In genomic region chr15:39427705-39428104, GRCh38 we compare ENCODE assay signal across 11 cellular contexts.
DNase-seq lines count a peak whose midpoint lies in the region; ATAC-seq, FAIRE-seq and TF ChIP-seq lines count a peak whose summit lies in the region.
"Had no signal": no experiment of that assay in that cellular context is flagged by ENCODE, and none has a peak within 500 bp of the region (broad histone marks: within the 10 kb centered on the region; RNA-seq: fewer than 3 reads in every experiment).

No MANE protein-coding gene starts in this region.

- in situ Hi-C loops in K562 (cut with MboI), result no loop called here

- TF ChIP-seq EP300 in K562 (IDR thresholded peaks at IDR 0.05; ENCODE audit: low read length), result no peak

- peak; percentile 15 for ATAC-seq in GM18907 (IDR thresholded peaks at IDR 0.05; ENCODE audit: unreplicated experiment)
- peak; percentile 80 for ATAC-seq in K562
- no peak for ATAC-seq in naive thymus-derived CD8-positive, alpha-beta T cell
- ATAC-seq: left colon had no signal

- H3K9me3 ChIP-seq in KOPT-K1 (ENCODE audit: insufficient read depth, low read length, poor library complexity, severe bottlenecking) (no peaks in the 10 kb centered on the region), K562 (replicated peaks; ENCODE audit: control insufficient read depth, insufficient read depth, low read depth, low read length) (no peaks in the 10 kb centered on the region)
- H3K9me3 ChIP-seq: MG63 had no signal

- H3K36me3 Mint-ChIP-seq in naive thymus-derived CD8-positive, alpha-beta T cell, result no peaks in the 10 kb centered on the region

- no peaks in the 10 kb centered on the region for H4K20me1 ChIP-seq in K562 (replicated peaks; ENCODE audit: control insufficient read depth, insufficient read depth, low read length)

- H3K4me1 Mint-ChIP-seq in naive thymus-derived CD8-positive, alpha-beta T cell, result peaks cover 12 to 40% (median 34%) of the 10 kb centered on the region in 4 donors

- peaks cover 0 to 4% (median 0%) of the 10 kb centered on the region in 9 donors for H3K9me3 Mint-ChIP-seq in naive thymus-derived CD8-positive, alpha-beta T cell
- H3K9me3 Mint-ChIP-seq: activated CD4-positive, alpha-beta memory T cell treated with anti-CD3 and anti-CD28 coated beads, Interleukin-2, amount 10 ng/mL, durations not matched to agents 7 days and 5 days had no signal

- CTCF ChIA-PET in K562 (lab: Yijun Ruan, JAX; ENCODE audit: low intra/inter-chr PET ratio), result no interaction called here

- peak overlapping the region; percentile 67; the same call in 1 of the 2 replicates for H2AFZ ChIP-seq in K562 (ENCODE audit: low read depth, low read length)

- peak overlapping the region in 8 of 10 donors; percentile 54 to 92 (median 84) for H3K27ac Mint-ChIP-seq in naive thymus-derived CD8-positive, alpha-beta T cell

- no peaks in the 10 kb centered on the region for H3K79me2 ChIP-seq in K562 (ENCODE audit: control insufficient read depth, insufficient read depth, low read length)

- H3K4me2 ChIP-seq in K562 (ENCODE audit: insufficient read depth, low read length), result 0 out of 2 replicates have a peak overlapping the region, but pooled peaks have one; percentile 63

- intact Hi-C loops in K562 (cut with micrococcal nuclease), result no loop called here

- no peak for TF ChIP-seq RAD21 in K562 (CRISPR knock-in tag; conservative IDR thresholded peaks at IDR 0.05 in 1 of 2, IDR thresholded peaks at IDR 0.05 in 1 of 2)

- no peaks in the 10 kb centered on the region for H3K36me3 ChIP-seq in KOPT-K1 (ENCODE audit: insufficient read depth, low read length)
- no peaks in the 10 kb centered on the region for H3K36me3 ChIP-seq in K562 (ENCODE audit: control insufficient read depth, insufficient read depth, low read length)
- H3K36me3 ChIP-seq: MG63 had no signal

- 0% methylated on average over 3 of the region's 3 CpGs for WGBS in K562 (ENCODE audit: insufficient coverage, low coverage, missing lambda C conversion rate)

- BruUV-seq in K562 (replicated peaks; lab: Mats Ljungman, UMichigan), result no TSS peak

- peak; percentile 82 for FAIRE-seq in K562 (lab: Jason Lieb, UNC)

- no peak for TF ChIP-seq CTCF in K562 (IDR thresholded peaks at IDR 0.05 in 2 of 3, conservative IDR thresholded peaks at IDR 0.05 in 1 of 3; ENCODE audit: insufficient read depth in 2 of 3, low read depth in 1 of 3, low read length in 3 of 3)
- no peak for TF ChIP-seq CTCF in GM10266 (IDR thresholded peaks at IDR 0.05; ENCODE audit: control insufficient read depth, insufficient read depth, low read depth, missing control alignments)

- POLR2A ChIA-PET in K562 (lab: Yijun Ruan, JAX), result interaction anchor here (0.9 kb wide), 1 partner anchor 11 kb away, joined by 3 read pairs; no protein-coding TSS in a partner anchor
- POLR2A ChIA-PET in naive thymus-derived CD8-positive, alpha-beta T cell (lab: Charles Lee), result no interaction called here

- no peak overlapping the region for H3K4me3 ChIP-seq in K562
- H3K4me3 ChIP-seq: MG63 had no signal

- H3K4me3 Mint-ChIP-seq in naive thymus-derived CD8-positive, alpha-beta T cell, result peak overlapping the region in 8 of 10 donors; percentile 8 to 84 (median 76)

- peaks cover 4% of the 10 kb centered on the region for H3K9me1 ChIP-seq in K562 (ENCODE audit: control insufficient read depth, insufficient read depth, low read length)

- peaks cover 0 to 15% of the 10 kb centered on the region in 2 experiments; a peak in 4 of 5 replicates for H3K4me1 ChIP-seq in K562 (replicated peaks in 1 of 2; ENCODE audit: control insufficient read depth in 2 of 2, insufficient read depth in 2 of 2, low read length in 2 of 2)

- no peak for TF ChIP-seq POLR2A in K562 (conservative IDR thresholded peaks at IDR 0.05)

- H3K27me3 ChIP-seq in K562 (ENCODE audit: control insufficient read depth in 2 of 2, insufficient read depth in 2 of 2, low read length in 2 of 2), result no peaks in the 10 kb centered on the region; a peak in 1 of 5 replicates
- H3K27me3 ChIP-seq: MG63 had no signal

- no peak overlapping the region for H3K9ac ChIP-seq in K562 (ENCODE audit: insufficient read depth in 1 of 2, low read depth in 2 of 2, low read length in 2 of 2)

- peaks cover 9 to 22% (median 11%) of the 10 kb centered on the region in 5 donors for H3K27me3 Mint-ChIP-seq in naive thymus-derived CD8-positive, alpha-beta T cell

- H3K27ac ChIP-seq in KOPT-K1 (ENCODE audit: low read depth, low read length, poor library complexity, severe bottlenecking), result peak overlapping the region; percentile 75
- H3K27ac ChIP-seq in K562 (ENCODE audit: extremely low read depth, low read depth, low read length), result no peak overlapping the region

- DNase-seq in K562 (ENCODE audit: extremely low read depth in 1 of 4, low spot score in 3 of 4), result peak; percentile 33 to 70 (median 44)
- DNase-seq in naive thymus-derived CD8-positive, alpha-beta T cell, result no peak
- no peak for DNase-seq in NCI-H774 (lab: John Stamatoyannopoulos, UW)
- no peak for DNase-seq in DMS153 (lab: John Stamatoyannopoulos, UW)
- DNase-seq in stimulated activated CD4-positive, alpha-beta T cell treated with anti-CD3 and anti-CD28 coated beads, Interleukin-4, amount 100 ng/mL, for 4 hours, result no peak
- DNase-seq in GM10266 (ENCODE audit: extremely low spot score), result no peak

TF ChIP-seq in K562, 482 proteins besides CTCF, POLR2A, EP300 and RAD21 (continues in another document):
- TF ChIP-seq PKNOX1 (IDR thresholded peaks at IDR 0.05), result no peak
- no peak for TF ChIP-seq ESRRA (IDR thresholded peaks at IDR 0.05; ENCODE audit: borderline replicate concordance, low read depth)
- no peak for TF ChIP-seq TFAP4 (CRISPR knock-in tag; IDR thresholded peaks at IDR 0.05; ENCODE audit: borderline replicate concordance)
- no peak for TF ChIP-seq ZNF512 (tag; IDR thresholded peaks at IDR 0.05)
- no peak for TF ChIP-seq TAL1 (IDR thresholded peaks at IDR 0.05)
- TF ChIP-seq NFYB (IDR thresholded peaks at IDR 0.05; ENCODE audit: extremely low read depth, insufficient read length), result no peak
- no peak for TF ChIP-seq CBX8 (IDR thresholded peaks at IDR 0.05; ENCODE audit: borderline replicate concordance, extremely low read depth, low read depth, low read length, poor library complexity, severe bottlenecking)
- no peak for TF ChIP-seq CREBBP (IDR thresholded peaks at IDR 0.05; ENCODE audit: low read depth, low read length)
- TF ChIP-seq DMBX1 (CRISPR knock-in tag; IDR thresholded peaks at IDR 0.05; ENCODE audit: borderline replicate concordance), result no peak
- no peak for TF ChIP-seq ZNF696 (CRISPR knock-in tag; conservative IDR thresholded peaks at IDR 0.05)
- TF ChIP-seq ZNF518B (CRISPR knock-in tag; IDR thresholded peaks at IDR 0.05), result no peak
- peak; percentile 78 for TF ChIP-seq CEBPB (tag; IDR thresholded peaks at IDR 0.05)
- TF ChIP-seq SAFB (IDR thresholded peaks at IDR 0.05; ENCODE audit: borderline replicate concordance, low read depth, low read length), result no peak

Comparison
In these comparisons a context has a peak if more than half of its experiments do, and no peak if none do; other contexts are left out.
1. ATAC-seq: peak in GM18907 (single experiment) and K562 (single experiment); none in naive thymus-derived CD8-positive, alpha-beta T cell (0 of 2).
2. DNase-seq: peak in K562 (4 of 4); none in naive thymus-derived CD8-positive, alpha-beta T cell (0 of 10), NCI-H774 (single experiment), DMS153 (single experiment), stimulated activated CD4-positive, alpha-beta T cell treated with anti-CD3 and anti-CD28 coated beads, Interleukin-4, amount 100 ng/mL, for 4 hours (0 of 2) and GM10266 (single experiment).